In genomic region chr12:26338574-26339572, GRCh38 we compare ENCODE assay signal across 14 cellular contexts.
DNase-seq lines count a peak whose midpoint lies in the region; ATAC-seq and TF ChIP-seq lines count a peak whose summit lies in the region.
"Had no signal": no experiment of that assay in that cellular context is flagged by ENCODE, and none has a peak within 500 bp of the region (broad histone marks: within the 10 kb centered on the region; RNA-seq: fewer than 3 reads in every experiment).

No MANE protein-coding gene starts in this region.

- no peak overlapping the region for H2AFZ ChIP-seq in smooth muscle cell (ENCODE audit: low read depth)

- no peaks in the 10 kb centered on the region for H3K79me2 ChIP-seq in smooth muscle cell (ENCODE audit: low read depth)

- H3K9ac ChIP-seq in smooth muscle cell (ENCODE audit: low read depth), result peak overlapping the region; percentile 33

- peak overlapping the region; percentile 27 for H3K4me2 ChIP-seq in smooth muscle cell

- DNase-seq in HS-5 (ENCODE audit: low read depth) (peak; percentile 22), astrocyte of the hippocampus (ENCODE audit: low read depth, low spot score) (peak; percentile 76), hypothalamus (lab: John Stamatoyannopoulos, UW) (peak in 38 of 51 donors; percentile 7 to 85 (median 52)), smooth muscle cell (lab: John Stamatoyannopoulos, UW; ENCODE audit: unreplicated experiment) (no peak), NCI-H187 treated with DMSO at 0.1 percent for 48 hours (lab: John Stamatoyannopoulos, UW) (no peak), NCI-H446 treated with DMSO at 0.1 percent for 48 hours (lab: John Stamatoyannopoulos, UW) (no peak), left lung (no peak)
- DNase-seq in activated T-helper 1 cell treated with anti-CD3 and anti-CD28 coated beads, Interleukin-12 subunit alpha, Interleukin-12 subunit beta, Interleukin-2, Interleukin-4 antibody, amounts not matched to agents 30 ng/mL and 10 ng/mL and 1 ng/mL, durations not matched to agents 14 hours and 24 hours and 36 hours (ENCODE audit: low spot score), result no peak
- DNase-seq: activated CD8-positive, alpha-beta T cell treated with anti-CD3 and anti-CD28 coated beads for 36 hours; DND-41; NCI-H2171 treated with DMSO at 0.1 percent for 48 hours; ovary had no signal

- no peaks in the 10 kb centered on the region for H3K9me3 Mint-ChIP-seq in activated T-helper 1 cell treated with anti-CD3 and anti-CD28 coated beads, Interleukin-12 subunit alpha, Interleukin-12 subunit beta, Interleukin-2, Interleukin-4 antibody, amounts not matched to agents 30 ng/mL and 10 ng/mL and 1 ng/mL, durations not matched to agents 14 hours and 24 hours and 36 hours

- H3K27ac ChIP-seq in smooth muscle cell (ENCODE audit: low read depth), result peak overlapping the region; percentile 59
- no peak overlapping the region for H3K27ac ChIP-seq in left lung
- H3K27ac ChIP-seq: ascending aorta, HL-60, ovary had no signal

- 59% methylated on average over 11 of the region's 11 CpGs for WGBS in smooth muscle cell (ENCODE audit: low lambda C conversion rate)

- peaks cover 4% of the 10 kb centered on the region for H3K4me1 ChIP-seq in smooth muscle cell (ENCODE audit: low read depth)
- peaks cover 0 to 5% of the 10 kb centered on the region in 2 donors for H3K4me1 ChIP-seq in left lung
- H3K4me1 ChIP-seq: ascending aorta had no signal

- no peak overlapping the region for H3K4me3 Mint-ChIP-seq in activated T-helper 1 cell treated with anti-CD3 and anti-CD28 coated beads, Interleukin-12 subunit alpha, Interleukin-12 subunit beta, Interleukin-2, Interleukin-4 antibody, amounts not matched to agents 30 ng/mL and 10 ng/mL and 1 ng/mL, durations not matched to agents 14 hours and 24 hours and 36 hours
- H3K4me3 Mint-ChIP-seq: activated CD8-positive, alpha-beta T cell treated with anti-CD3 and anti-CD28 coated beads for 36 hours had no signal

- H3K27me3 ChIP-seq in smooth muscle cell (ENCODE audit: low read depth), result no peaks in the 10 kb centered on the region
- no peaks in the 10 kb centered on the region for H3K27me3 ChIP-seq in left lung
- H3K27me3 ChIP-seq: ascending aorta, ovary had no signal

- TF ChIP-seq CTCF in smooth muscle cell (IDR thresholded peaks at IDR 0.05; ENCODE audit: borderline replicate concordance, insufficient read depth, poor library complexity, severe bottlenecking) (no peak), left lung (IDR thresholded peaks at IDR 0.05) (no peak)

- H3K4me1 Mint-ChIP-seq in activated T-helper 1 cell treated with anti-CD3 and anti-CD28 coated beads, Interleukin-12 subunit alpha, Interleukin-12 subunit beta, Interleukin-2, Interleukin-4 antibody, amounts not matched to agents 30 ng/mL and 10 ng/mL and 1 ng/mL, durations not matched to agents 14 hours and 24 hours and 36 hours (ENCODE audit: low read depth), result peaks cover 13% of the 10 kb centered on the region

- ATAC-seq in left lung, result no peak
- ATAC-seq: activated CD8-positive, alpha-beta T cell treated with anti-CD3 and anti-CD28 coated beads for 36 hours had no signal

- no peaks in the 10 kb centered on the region for H4K20me1 ChIP-seq in smooth muscle cell (ENCODE audit: low read depth)

- peaks cover 10% of the 10 kb centered on the region for H3K36me3 Mint-ChIP-seq in activated T-helper 1 cell treated with anti-CD3 and anti-CD28 coated beads, Interleukin-12 subunit alpha, Interleukin-12 subunit beta, Interleukin-2, Interleukin-4 antibody, amounts not matched to agents 30 ng/mL and 10 ng/mL and 1 ng/mL, durations not matched to agents 14 hours and 24 hours and 36 hours (ENCODE audit: low read depth)

- no peak overlapping the region for H3K4me3 ChIP-seq in smooth muscle cell
- H3K4me3 ChIP-seq in left lung, result no peak overlapping the region
- H3K4me3 ChIP-seq: ascending aorta, ovary had no signal

- no peaks in the 10 kb centered on the region for H3K27me3 Mint-ChIP-seq in activated T-helper 1 cell treated with anti-CD3 and anti-CD28 coated beads, Interleukin-12 subunit alpha, Interleukin-12 subunit beta, Interleukin-2, Interleukin-4 antibody, amounts not matched to agents 30 ng/mL and 10 ng/mL and 1 ng/mL, durations not matched to agents 14 hours and 24 hours and 36 hours (ENCODE audit: insufficient read depth)
- H3K27me3 Mint-ChIP-seq: activated CD8-positive, alpha-beta T cell treated with anti-CD3 and anti-CD28 coated beads for 36 hours had no signal

- no peak overlapping the region for H3K27ac Mint-ChIP-seq in activated T-helper 1 cell treated with anti-CD3 and anti-CD28 coated beads, Interleukin-12 subunit alpha, Interleukin-12 subunit beta, Interleukin-2, Interleukin-4 antibody, amounts not matched to agents 30 ng/mL and 10 ng/mL and 1 ng/mL, durations not matched to agents 14 hours and 24 hours and 36 hours
- H3K27ac Mint-ChIP-seq: activated CD8-positive, alpha-beta T cell treated with anti-CD3 and anti-CD28 coated beads for 36 hours had no signal

- no peaks in the 10 kb centered on the region for H3F3A ChIP-seq in smooth muscle cell (ENCODE audit: low read depth)

- H3K9me3 ChIP-seq in smooth muscle cell (replicated peaks; ENCODE audit: low read depth), result no peaks in the 10 kb centered on the region
- peaks cover 0 to 5% of the 10 kb centered on the region in 2 donors for H3K9me3 ChIP-seq in left lung
- H3K9me3 ChIP-seq: ascending aorta, ovary had no signal

- H3K36me3 ChIP-seq in smooth muscle cell (ENCODE audit: low read depth) (no peaks in the 10 kb centered on the region), left lung (peaks cover 0 to 23% of the 10 kb centered on the region in 2 donors)
- H3K36me3 ChIP-seq: ovary had no signal

- intact Hi-C loops in left lung (cut with DNase I), result no loop called here
- intact Hi-C loops in activated T-helper 1 cell treated with anti-CD3 and anti-CD28 coated beads, Interleukin-12 subunit alpha, Interleukin-12 subunit beta, Interleukin-2, Interleukin-4 antibody, amounts not matched to agents 30 ng/mL and 10 ng/mL and 1 ng/mL, durations not matched to agents 14 hours and 24 hours and 36 hours (cut with micrococcal nuclease), result no loop called here

Comparison
In these comparisons a context has a peak if more than half of its experiments do, and no peak if none do; other contexts are left out.
1. DNase-seq: peak in HS-5 (single experiment), astrocyte of the hippocampus (single experiment) and hypothalamus (38 of 51); none in smooth muscle cell (single experiment), NCI-H187 treated with DMSO at 0.1 percent for 48 hours (single experiment), NCI-H446 treated with DMSO at 0.1 percent for 48 hours (single experiment), left lung (0 of 2) and activated T-helper 1 cell treated with anti-CD3 and anti-CD28 coated beads, Interleukin-12 subunit alpha, Interleukin-12 subunit beta, Interleukin-2, Interleukin-4 antibody, amounts not matched to agents 30 ng/mL and 10 ng/mL and 1 ng/mL, durations not matched to agents 14 hours and 24 hours and 36 hours (single experiment).